2 cellular contexts compared by ENCODE assay signal in genomic region chr14:54585214-54585613, GRCh38.
TF ChIP-seq lines count a peak whose summit lies in the region.

No MANE protein-coding gene starts in this region.

TF ChIP-seq in HepG2, 621 proteins besides CTCF, POLR2A, EP300 and RAD21:
- TF ChIP-seq ZNF580 (CRISPR knock-in tag; IDR thresholded peaks at IDR 0.05; ENCODE audit: borderline replicate concordance, low read depth), result no peak
- TF ChIP-seq ATF7 (IDR thresholded peaks at IDR 0.05), result peak; percentile 88
- TF ChIP-seq ATF7 (CRISPR knock-in tag; IDR thresholded peaks at IDR 0.05), result no peak
- no peak for TF ChIP-seq ZNF839 (CRISPR knock-in tag; IDR thresholded peaks at IDR 0.05; ENCODE audit: borderline replicate concordance)
- TF ChIP-seq SAP130 (CRISPR knock-in tag; IDR thresholded peaks at IDR 0.05; ENCODE audit: low read depth), result no peak

TF ChIP-seq in GM12878, 131 proteins besides CTCF, POLR2A, EP300 and RAD21:
- TF ChIP-seq PKNOX1 (IDR thresholded peaks at IDR 0.05) (no peak), ATF7 (IDR thresholded peaks at IDR 0.05; ENCODE audit: low read depth) (peak; percentile 79), MLLT1 (IDR thresholded peaks at IDR 0.05) (no peak), HDAC2 (IDR thresholded peaks at IDR 0.05) (no peak), PBX3 (IDR thresholded peaks at IDR 0.05; ENCODE audit: insufficient replicate concordance, low read depth, low read length) (no peak)
